Comparison of ENCODE assay signal across 9 cellular contexts in genomic region chr12:49336645-49337584, GRCh38. TPM values are rescaled to one million over a fixed set of nuclear protein-coding genes. Genes with fewer than 3 reads are reported as not detected.
DNase-seq lines count a peak whose midpoint lies in the region; ATAC-seq and TF ChIP-seq lines count a peak whose summit lies in the region.
"Had no signal": no experiment of that assay in that cellular context is flagged by ENCODE, and none has a peak within 500 bp of the region (broad histone marks: within the 10 kb centered on the region; RNA-seq: fewer than 3 reads in every experiment).

Gene C1QL4 (minus strand): TSS chr12:49337188. CDS start chr12:49336477, 711 bp downstream.

- H3K4me1 Mint-ChIP-seq in WTC11 = peaks cover 56% of the 10 kb centered on the region

- H3K36me3 Mint-ChIP-seq in WTC11 = no peaks in the 10 kb centered on the region; the same call in 1 of the 2 replicates

- CTCF ChIA-PET in WTC11 (lab: Charles Lee) (interaction anchor here (0.5 to 6.1 kb wide), 12 partner anchors 11 to 340 kb away, joined by 3 to 112 read pairs (median 12); partner anchors contain the start of genes DNAJC22, PRPH, SPATS2 and TROAP), mammary epithelial cell (lab: Charles Lee; ENCODE audit: low non-redundant PET) (interaction anchor here (0.6 kb wide), 2 partner anchors 9 to 13 kb away, joined by 4 to 5 read pairs; no protein-coding TSS in a partner anchor)

- no peaks in the 10 kb centered on the region for H4K20me1 ChIP-seq in mammary epithelial cell (ENCODE audit: insufficient read depth, low read length)

- peak within 1 kb of the TSS; percentile 70 for H3K4me3 Mint-ChIP-seq in WTC11

- BruUV-seq in mammary epithelial cell (replicated peaks; lab: Mats Ljungman, UMichigan) = no TSS peak

- in situ Hi-C loops in mammary epithelial cell (cut with MboI; ENCODE audit: low sequenced_read_pairs in 2 of 2) = loop anchor here (5.0 to 10.0 kb wide), 2 partner anchors 50 to 178 kb away; no protein-coding TSS in a partner anchor

- no peak within 1 kb of the TSS for H3K9ac ChIP-seq in mammary epithelial cell (ENCODE audit: insufficient read depth, low read length)

- 11% methylated on average over 22 of the region's 65 CpGs for WGBS in mammary epithelial cell (ENCODE audit: low coverage, missing lambda C conversion rate)

- H3K9me3 ChIP-seq in mammary epithelial cell (replicated peaks; ENCODE audit: insufficient read depth, low read length) = no peaks in the 10 kb centered on the region

- intact Hi-C loops in mammary epithelial cell (cut with micrococcal nuclease) = loop anchor here (1.0 kb wide), 2 partner anchors 39 to 49 kb away; no protein-coding TSS in a partner anchor

- no peaks in the 10 kb centered on the region for H3K79me2 ChIP-seq in mammary epithelial cell (ENCODE audit: insufficient read depth, low read length)

- H3K27ac Mint-ChIP-seq in WTC11 = no peak within 1 kb of the TSS

- H3K4me2 ChIP-seq in mammary epithelial cell (ENCODE audit: insufficient read depth, low read depth, low read length) = peak within 1 kb of the TSS; percentile 97

- H3K4me3 ChIP-seq in mammary epithelial cell (replicated peaks in 1 of 3; ENCODE audit: insufficient read depth in 1 of 3, low read depth in 2 of 3, low read length in 3 of 3) = peak within 1 kb of the TSS; percentile 41 to 57 (median 46)

- no peak within 1 kb of the TSS for H3K27ac ChIP-seq in mammary epithelial cell (ENCODE audit: insufficient read depth, low read depth, low read length)
- H3K27ac ChIP-seq: epithelial cell of prostate had no signal

- ATAC-seq in WTC11 (peak; percentile 55), HG02840 (IDR thresholded peaks at IDR 0.05; ENCODE audit: low FRiP score, unreplicated experiment) (no peak)

- peaks cover 99% of the 10 kb centered on the region for H3K27me3 Mint-ChIP-seq in WTC11 (ENCODE audit: low read depth)

- POLR2A ChIA-PET in WTC11 (lab: Charles Lee) = interaction anchor here (1.1 to 2.1 kb wide), 2 partner anchors 11 to 30 kb away, joined by 3 to 8 read pairs; partner anchors contain the start of gene SPATS2

- H3K36me3 ChIP-seq in mammary epithelial cell (ENCODE audit: insufficient read depth, low read length) = no peaks in the 10 kb centered on the region

- H3K9me3 Mint-ChIP-seq in WTC11 = no peaks in the 10 kb centered on the region

- no peaks in the 10 kb centered on the region for H3K27me3 ChIP-seq in mammary epithelial cell (ENCODE audit: insufficient read depth, low read length)

- H2AFZ ChIP-seq in mammary epithelial cell (ENCODE audit: low read depth, low read length) = peak within 1 kb of the TSS; percentile 92

- TF ChIP-seq CTCF in WTC11 (IDR thresholded peaks at IDR 0.05) = peak; percentile 97
- TF ChIP-seq CTCF in mammary epithelial cell (conservative IDR thresholded peaks at IDR 0.05 in 1 of 2, IDR thresholded peaks at IDR 0.05 in 1 of 2; ENCODE audit: extremely low read depth in 1 of 2, insufficient read depth in 1 of 2, low read depth in 1 of 2, low read length in 2 of 2) = peak; percentile 51 to 94

- peaks cover 8% of the 10 kb centered on the region for H3K4me1 ChIP-seq in mammary epithelial cell (ENCODE audit: insufficient read depth, low read length)

- DNase-seq in DMS153 treated with DMSO at 0.1 percent for 48 hours (lab: John Stamatoyannopoulos, UW; ENCODE audit: unreplicated experiment) (peak; percentile 52), HCEC 1CT (peak; percentile 50), NCI-H2107 treated with DMSO at 0.1 percent for 48 hours (lab: John Stamatoyannopoulos, UW; ENCODE audit: unreplicated experiment) (peak; percentile 32), WTC11 (ENCODE audit: low spot score) (peak; percentile 93), mammary epithelial cell (peak; percentile 50), iris pigment epithelial cell (ENCODE audit: low read depth) (peak; percentile 48)
- DNase-seq in stimulated activated CD4-positive, alpha-beta T cell treated with anti-CD3 and anti-CD28 coated beads, Interleukin-12 subunit alpha, Interleukin-12 subunit beta, amount 100 ng/mL, for 4 hours = peak; percentile 89

- dilution Hi-C loops in mammary epithelial cell (cut with HindIII; ENCODE audit: low sequenced_read_pairs) = no loop called here

TF ChIP-seq in WTC11, 78 proteins besides CTCF, POLR2A, EP300 and RAD21:
- TF ChIP-seq E2F5 (CRISPR knock-in tag; IDR thresholded peaks at IDR 0.05) (0 out of 2 replicates have a peak, but pooled peaks have one; percentile 52), SP1 (CRISPR knock-in tag; conservative IDR thresholded peaks at IDR 0.05) (peak; percentile 75), NFATC4 (CRISPR knock-in tag; IDR thresholded peaks at IDR 0.05) (no peak), USF1 (CRISPR knock-in tag; IDR thresholded peaks at IDR 0.05) (no peak), HMGXB4 (CRISPR knock-in tag; IDR thresholded peaks at IDR 0.05) (peak; percentile 36; the same call in 1 of the 2 replicates), ERG (CRISPR knock-in tag; IDR thresholded peaks at IDR 0.05) (no peak), TEAD1 (CRISPR knock-in tag; IDR thresholded peaks at IDR 0.05) (0 out of 2 replicates have a peak, but pooled peaks have one; percentile 45)

RNA-seq across cellular contexts. Expression of gene C1QL4, which starts in this region (rescaled TPM):
- total RNA-seq in WTC11 (2021) (0.92 to 1.2 TPM (median 1.2 TPM) in 3 replicates), mammary epithelial cell (under 1 TPM in 1 of 2 donors, not detected in 1; 0.24 TPM)
- 0.03 TPM for polyA plus RNA-seq in mammary epithelial cell
- polyA minus RNA-seq in mammary epithelial cell = not detected

Comparison
In these comparisons a context has a peak if more than half of its experiments do, and no peak if none do; other contexts are left out.
1. Peak in DNase-seq, H3K4me3 ChIP-seq and H3K4me2 ChIP-seq in mammary epithelial cell; RNA of the gene not detected or under 1 TPM.
2. DNase-seq: peak in every context shown above with its lines; median percentile 93 in WTC11; 89 in stimulated activated CD4-positive, alpha-beta T cell treated with anti-CD3 and anti-CD28 coated beads, Interleukin-12 subunit alpha, Interleukin-12 subunit beta, amount 100 ng/mL, for 4 hours; 52 in DMS153 treated with DMSO at 0.1 percent for 48 hours; 50 in HCEC 1CT; 50 in mammary epithelial cell; 48 in iris pigment epithelial cell; 32 in NCI-H2107 treated with DMSO at 0.1 percent for 48 hours.